Comparison of ENCODE assay signal across 29 cellular contexts in genomic region chr19:32359581-32359980, GRCh38.
"Had no signal": no experiment of that assay in that cellular context is flagged by ENCODE, and none has a peak within 500 bp of the region (broad histone marks: within the 10 kb centered on the region; RNA-seq: fewer than 3 reads in every experiment).

No MANE protein-coding gene starts in this region.

- H3K27ac ChIP-seq: brain microvascular endothelial cell, epithelial cell of prostate, esophagus squamous epithelium, gastroesophageal sphincter, heart right ventricle had no signal

- H3K4me3 ChIP-seq: esophagus squamous epithelium, gastroesophageal sphincter, heart right ventricle had no signal

- ATAC-seq: activated CD8-positive, alpha-beta memory T cell treated with anti-CD3 and anti-CD28 coated beads, Interleukin-2, amount 10 ng/mL, durations not matched to agents 7 days and 5 days; activated CD8-positive, alpha-beta T cell treated with anti-CD3 and anti-CD28 coated beads, Interleukin-2, amount 10 ng/mL, durations not matched to agents 7 days and 5 days; effector memory CD8-positive, alpha-beta T cell; gastroesophageal sphincter; heart right ventricle; WTC11 had no signal

- H3K27me3 ChIP-seq: brain microvascular endothelial cell, esophagus squamous epithelium, gastroesophageal sphincter had no signal

- H3K9me3 ChIP-seq: esophagus squamous epithelium, gastroesophageal sphincter, heart right ventricle had no signal

- FAIRE-seq: astrocyte, bronchial epithelial cell, colon, endothelial cell of umbilical vein had no signal

- DNase-seq: activated CD4-positive, alpha-beta T cell treated with anti-CD3 and anti-CD28 coated beads for 1 hour; activated CD4-positive, alpha-beta T cell treated with anti-CD3 and anti-CD28 coated beads for 4 hours; activated CD4-positive, alpha-beta T cell treated with anti-CD3 and anti-CD28 coated beads, Interleukin-2, amount 10 ng/mL, durations not matched to agents 7 days and 5 days; activated CD4-positive, alpha-beta T cell treated with anti-CD3 and anti-CD28 coated beads, Interleukin-2, amount 50 U/mL, for 48 hours; activated CD8-positive, alpha-beta memory T cell treated with anti-CD3 and anti-CD28 coated beads, Interleukin-2, amount 10 ng/mL, durations not matched to agents 7 days and 5 days; activated CD8-positive, alpha-beta memory T cell treated with anti-CD3 and anti-CD28 coated beads, Interleukin-2, amount 50 U/mL, for 4 hours; activated CD8-positive, alpha-beta T cell treated with anti-CD3 and anti-CD28 coated beads, Interleukin-2, amount 10 ng/mL, durations not matched to agents 7 days and 5 days; activated effector memory CD4-positive, alpha-beta T cell treated with anti-CD3 and anti-CD28 coated beads, Interleukin-2, amount 50 U/mL, for 16 hours; activated naive CD4-positive, alpha-beta T cell treated with anti-CD3 and anti-CD28 coated beads, Interleukin-2, amount 10 ng/mL, durations not matched to agents 7 days and 5 days; activated T-cell treated with anti-CD3 and anti-CD28 coated beads, Interleukin-2, amount 50 U/mL, for 1 hour; activated T-cell treated with anti-CD3 and anti-CD28 coated beads, Interleukin-2, amount 50 U/mL, for 48 hours; amniotic stem cell; anterior cingulate cortex; brain microvascular endothelial cell; cortex of kidney; dermis blood vessel endothelial cell; effector CD4-positive, alpha-beta T cell; effector memory CD8-positive, alpha-beta T cell; esophagus squamous epithelium; foreskin melanocyte; heart right ventricle; T-helper 2 cell had no signal
